8 cellular contexts compared by ENCODE assay signal in the genomic region with DNA sequence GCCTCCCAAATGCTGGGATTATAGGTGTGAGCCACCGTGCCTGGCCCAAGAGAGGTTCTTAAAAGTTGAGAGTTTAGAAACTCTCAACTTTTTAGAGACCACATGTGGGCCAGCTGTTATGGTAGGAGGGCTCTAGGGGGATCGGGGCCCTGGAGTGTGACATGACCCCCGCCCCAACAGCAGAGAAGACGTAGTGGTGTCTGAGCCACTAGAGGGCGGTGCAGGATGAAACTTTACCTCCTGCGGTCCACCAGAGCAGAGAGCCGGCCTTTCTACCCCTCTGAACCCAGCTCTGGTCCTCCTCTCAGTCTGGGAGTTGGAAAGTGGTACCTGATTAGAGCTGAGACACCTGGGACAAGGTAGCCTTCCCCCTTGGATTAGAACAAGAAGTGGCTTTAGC. TPM values are rescaled to one million over a fixed set of nuclear protein-coding genes. Genes with fewer than 3 reads are reported as not detected.
A peak's percentile ranks its signal among the peaks of the same experiment; 100 is the strongest.
DNase-seq lines count a peak whose midpoint lies in the region; ATAC-seq and TF ChIP-seq lines count a peak whose summit lies in the region.

No MANE protein-coding gene starts in this region.

- H3K4me1 Mint-ChIP-seq in glutamatergic neuron (ENCODE audit: low read depth, unreplicated experiment), result peaks cover 19% of the 10 kb centered on the region

- ATAC-seq in HG02588 (IDR thresholded peaks at IDR 0.05; ENCODE audit: unreplicated experiment) (no peak), GM21390 (IDR thresholded peaks at IDR 0.05; ENCODE audit: unreplicated experiment) (no peak)

- peak; percentile 86 for TF ChIP-seq CTCF in glutamatergic neuron (IDR thresholded peaks at IDR 0.05; ENCODE audit: partially characterized antibody, unreplicated experiment)

- DNase-seq in DMS53 (lab: John Stamatoyannopoulos, UW), result peak; percentile 82
- peak; percentile 47 for DNase-seq in LHCN-M2 (ENCODE audit: low read depth)
- DNase-seq in RPMI7951 (ENCODE audit: low read depth), result peak; percentile 54
- peak; percentile 49 for DNase-seq in activated naive CD4-positive, alpha-beta T cell treated with anti-CD3 and anti-CD28 coated beads, Interleukin-2, amount 50 U/mL, for 16 hours
- peak; percentile 81 for DNase-seq in glutamatergic neuron
- peak; percentile 10 for DNase-seq in pulmonary artery endothelial cell (ENCODE audit: low read depth, low spot score)

- H3K27me3 Mint-ChIP-seq in glutamatergic neuron (ENCODE audit: unreplicated experiment), result peaks cover 2% of the 10 kb centered on the region

- H3K9me3 Mint-ChIP-seq in glutamatergic neuron (ENCODE audit: unreplicated experiment), result peaks cover 4% of the 10 kb centered on the region

- no peaks in the 10 kb centered on the region for H3K36me3 Mint-ChIP-seq in glutamatergic neuron (ENCODE audit: unreplicated experiment)

- H3K27ac Mint-ChIP-seq in glutamatergic neuron (ENCODE audit: unreplicated experiment), result no peak overlapping the region

- H3K4me3 Mint-ChIP-seq in glutamatergic neuron (ENCODE audit: unreplicated experiment), result no peak overlapping the region

RNA-seq across cellular contexts. Expression of a gene that starts 7.4 kb away (rescaled TPM):
- total RNA-seq in LHCN-M2 (2014; rRNA removed) (93.8 and 94.9 TPM in 2 replicates), glutamatergic neuron (ENCODE audit: unreplicated experiment) (196 TPM), pulmonary artery endothelial cell (68.2 and 75.8 TPM in 2 replicates)
- 84.8 TPM for polyA plus RNA-seq in LHCN-M2 (2012)
- 41.6 and 44.0 TPM in 2 replicates for total RNA-seq in RPMI7951 (2014; rRNA removed; shearing (Covaris generic))

RNA-seq across cellular contexts. Expression of a gene that starts 20.6 kb away (rescaled TPM):
- total RNA-seq in LHCN-M2 (2014; rRNA removed) (not detected in 2 replicates), glutamatergic neuron (ENCODE audit: unreplicated experiment) (not detected), pulmonary artery endothelial cell (not detected in 2 replicates)
- polyA plus RNA-seq in LHCN-M2 (2012), result 0.07 TPM
- total RNA-seq in RPMI7951 (2014; rRNA removed; shearing (Covaris generic)), result not detected in 2 replicates

RNA-seq across cellular contexts. Expression of a gene that starts 37.0 kb away (rescaled TPM):
- total RNA-seq in LHCN-M2 (2014; rRNA removed), result 47.6 and 54.1 TPM in 2 replicates
- 14.3 TPM for polyA plus RNA-seq in LHCN-M2 (2012)
- 20.7 and 26.9 TPM in 2 replicates for total RNA-seq in RPMI7951 (2014; rRNA removed; shearing (Covaris generic))
- total RNA-seq in glutamatergic neuron (ENCODE audit: unreplicated experiment), result 6.0 TPM
- 21.1 and 35.4 TPM in 2 replicates for total RNA-seq in pulmonary artery endothelial cell

RNA-seq across cellular contexts. Expression of a gene that starts 59.3 kb away (rescaled TPM):
- 70.4 and 91.8 TPM in 2 replicates for total RNA-seq in LHCN-M2 (2014; rRNA removed)
- 196 TPM for polyA plus RNA-seq in LHCN-M2 (2012)
- total RNA-seq in RPMI7951 (2014; rRNA removed; shearing (Covaris generic)), result 40.3 and 41.7 TPM in 2 replicates
- not detected for total RNA-seq in glutamatergic neuron (ENCODE audit: unreplicated experiment)
- 6.3 and 7.4 TPM in 2 replicates for total RNA-seq in pulmonary artery endothelial cell

Comparison
In these comparisons a context has a peak if more than half of its experiments do, and no peak if none do; other contexts are left out.
1. DNase-seq: peak in every context shown above with its lines; median percentile 82 in DMS53; 81 in glutamatergic neuron; 54 in RPMI7951; 49 in activated naive CD4-positive, alpha-beta T cell treated with anti-CD3 and anti-CD28 coated beads, Interleukin-2, amount 50 U/mL, for 16 hours; 47 in LHCN-M2; 10 in pulmonary artery endothelial cell.